ENCODE assay signal across 2 cellular contexts in the genomic region with DNA sequence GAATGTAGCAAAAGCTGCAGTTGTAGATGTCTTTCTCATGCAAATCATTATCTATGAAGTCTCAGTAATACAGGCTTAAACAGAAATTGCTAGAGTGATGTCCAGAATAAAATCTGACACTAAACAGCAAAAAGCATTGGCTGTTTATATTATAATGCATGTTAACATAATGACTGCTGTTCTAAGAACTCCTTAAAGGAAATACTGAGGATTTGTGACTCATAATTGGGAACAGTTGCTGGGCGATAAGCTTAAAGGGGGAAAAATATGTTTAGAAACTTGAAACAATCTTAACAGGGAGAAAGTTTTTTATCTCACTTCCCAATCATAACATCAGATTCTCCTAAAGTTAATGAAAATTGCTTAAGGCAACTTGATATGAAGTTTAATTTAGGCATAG.
TF ChIP-seq lines count a peak whose summit lies in the region.

No MANE protein-coding gene starts in this region.

TF ChIP-seq in A549, 52 proteins besides CTCF, POLR2A, EP300 and RAD21 (continued from another document):
- no peak for TF ChIP-seq POLR2AphosphoS2 (conservative IDR thresholded peaks at IDR 0.05; ENCODE audit: low read length)
- no peak for TF ChIP-seq NFE2L2 (conservative IDR thresholded peaks at IDR 0.05; ENCODE audit: low read length)
- TF ChIP-seq HOXB13 (CRISPR knock-in tag; IDR thresholded peaks at IDR 0.05; ENCODE audit: low read depth) = no peak

TF ChIP-seq in GM12878, 131 proteins besides CTCF, POLR2A, EP300 and RAD21:
- TF ChIP-seq ZBTB40 (IDR thresholded peaks at IDR 0.05; ENCODE audit: borderline replicate concordance) = no peak
- TF ChIP-seq CREM (IDR thresholded peaks at IDR 0.05; ENCODE audit: low read depth) = no peak
- TF ChIP-seq HDAC6 (IDR thresholded peaks at IDR 0.05; ENCODE audit: unreplicated experiment) = no peak
- no peak for TF ChIP-seq ATF7 (IDR thresholded peaks at IDR 0.05; ENCODE audit: low read depth)
- TF ChIP-seq MYB (IDR thresholded peaks at IDR 0.05; ENCODE audit: borderline replicate concordance, low read depth, low read length) = no peak
- TF ChIP-seq EED (IDR thresholded peaks at IDR 0.05; ENCODE audit: low read depth) = no peak
- TF ChIP-seq JUND (IDR thresholded peaks at IDR 0.05; ENCODE audit: low read depth, low read length) = no peak
- no peak for TF ChIP-seq MXI1 (IDR thresholded peaks at IDR 0.05; ENCODE audit: low read depth, low read length)
